ENCODE assay signal across 1 cellular context in the genomic region with DNA sequence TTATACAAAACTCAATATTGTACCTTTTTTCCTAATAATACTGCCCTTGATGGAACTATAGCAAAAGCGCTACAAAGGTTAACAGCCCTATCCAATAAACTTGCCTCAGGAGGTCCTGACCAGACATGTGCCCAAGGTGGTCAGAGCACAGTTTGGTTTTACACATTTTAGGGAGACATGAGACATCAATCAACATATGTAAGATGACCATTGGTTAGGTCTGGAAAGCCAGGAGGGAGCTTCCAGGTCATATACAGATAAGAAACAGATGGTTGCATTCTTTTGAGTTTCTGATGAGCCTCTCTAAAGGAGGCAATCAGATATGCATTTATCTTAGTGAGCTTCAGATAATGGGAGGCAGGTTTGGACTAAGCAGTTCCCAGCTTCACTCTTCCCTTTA.
TF ChIP-seq lines count a peak whose summit lies in the region.

No MANE protein-coding gene starts in this region.

TF ChIP-seq in K562, 482 proteins besides CTCF, POLR2A, EP300 and RAD21 (continued from another document):
- TF ChIP-seq NCOR1 (IDR thresholded peaks at IDR 0.05) (0 out of 2 replicates have a peak, but pooled peaks have one; percentile 10), SMARCA4 (IDR thresholded peaks at IDR 0.05) (peak; percentile 27; the same call in 1 of the 2 replicates), BDP1 (IDR thresholded peaks at IDR 0.05; ENCODE audit: insufficient read depth, insufficient read length) (no peak), SNRNP70 (optimal IDR thresholded peaks at IDR 0.05; ENCODE audit: low read depth, low read length) (no peak), NFIC (IDR thresholded peaks at IDR 0.05) (no peak; the same call in 1 of the 2 replicates), ZNF217 (CRISPR knock-in tag; IDR thresholded peaks at IDR 0.05) (no peak), RBM34 (IDR thresholded peaks at IDR 0.05; ENCODE audit: borderline replicate concordance, insufficient read depth, low read length) (no peak), ZNF134 (CRISPR knock-in tag; conservative IDR thresholded peaks at IDR 0.05) (no peak), MYC (IDR thresholded peaks at IDR 0.05; ENCODE audit: low read depth, low read length) (0 out of 2 replicates have a peak, but pooled peaks have one; percentile 20), MYC (CRISPR knock-in tag; IDR thresholded peaks at IDR 0.05; ENCODE audit: borderline replicate concordance, low read depth) (no peak), CTBP1 (IDR thresholded peaks at IDR 0.05; ENCODE audit: borderline replicate concordance) (peak; percentile 63), ELF1 (tag; IDR thresholded peaks at IDR 0.05) (no peak), ZNF586 (CRISPR knock-in tag; conservative IDR thresholded peaks at IDR 0.05) (no peak), SETDB1 (IDR thresholded peaks at IDR 0.05; ENCODE audit: low read length) (no peak), PTTG1 (tag; IDR thresholded peaks at IDR 0.05; ENCODE audit: low read depth) (no peak), ZNF436 (CRISPR knock-in tag; IDR thresholded peaks at IDR 0.05) (no peak), CREM (IDR thresholded peaks at IDR 0.05; ENCODE audit: low read depth) (no peak), TARDBP (IDR thresholded peaks at IDR 0.05) (no peak), WHSC1 (IDR thresholded peaks at IDR 0.05; ENCODE audit: low read length) (no peak), ZNF232 (CRISPR knock-in tag; IDR thresholded peaks at IDR 0.05) (no peak), TGIF2 (CRISPR knock-in tag; IDR thresholded peaks at IDR 0.05) (no peak), FOSL1 (tag; conservative IDR thresholded peaks at IDR 0.05) (no peak), KLF16 (IDR thresholded peaks at IDR 0.05) (no peak)
- TF ChIP-seq, protein P1, sequence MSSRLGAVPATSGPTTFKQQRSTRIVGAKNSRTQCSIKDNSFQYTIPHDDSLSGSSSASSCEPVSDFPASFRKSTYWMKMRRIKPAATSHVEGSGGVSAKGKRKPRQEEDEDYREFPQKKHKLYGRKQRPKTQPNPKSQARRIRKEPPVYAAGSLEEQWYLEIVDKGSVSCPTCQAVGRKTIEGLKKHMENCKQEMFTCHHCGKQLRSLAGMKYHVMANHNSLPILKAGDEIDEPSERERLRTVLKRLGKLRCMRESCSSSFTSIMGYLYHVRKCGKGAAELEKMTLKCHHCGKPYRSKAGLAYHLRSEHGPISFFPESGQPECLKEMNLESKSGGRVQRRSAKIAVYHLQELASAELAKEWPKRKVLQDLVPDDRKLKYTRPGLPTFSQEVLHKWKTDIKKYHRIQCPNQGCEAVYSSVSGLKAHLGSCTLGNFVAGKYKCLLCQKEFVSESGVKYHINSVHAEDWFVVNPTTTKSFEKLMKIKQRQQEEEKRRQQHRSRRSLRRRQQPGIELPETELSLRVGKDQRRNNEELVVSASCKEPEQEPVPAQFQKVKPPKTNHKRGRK (tag; IDR thresholded peaks at IDR 0.05): no peak
- TF ChIP-seq, protein P2, sequence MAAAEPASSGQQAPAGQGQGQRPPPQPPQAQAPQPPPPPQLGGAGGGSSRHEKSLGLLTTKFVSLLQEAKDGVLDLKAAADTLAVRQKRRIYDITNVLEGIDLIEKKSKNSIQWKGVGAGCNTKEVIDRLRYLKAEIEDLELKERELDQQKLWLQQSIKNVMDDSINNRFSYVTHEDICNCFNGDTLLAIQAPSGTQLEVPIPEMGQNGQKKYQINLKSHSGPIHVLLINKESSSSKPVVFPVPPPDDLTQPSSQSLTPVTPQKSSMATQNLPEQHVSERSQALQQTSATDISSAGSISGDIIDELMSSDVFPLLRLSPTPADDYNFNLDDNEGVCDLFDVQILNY (CRISPR knock-in tag; IDR thresholded peaks at IDR 0.05): no peak
